25 cellular contexts compared by ENCODE assay signal in the genomic region with DNA sequence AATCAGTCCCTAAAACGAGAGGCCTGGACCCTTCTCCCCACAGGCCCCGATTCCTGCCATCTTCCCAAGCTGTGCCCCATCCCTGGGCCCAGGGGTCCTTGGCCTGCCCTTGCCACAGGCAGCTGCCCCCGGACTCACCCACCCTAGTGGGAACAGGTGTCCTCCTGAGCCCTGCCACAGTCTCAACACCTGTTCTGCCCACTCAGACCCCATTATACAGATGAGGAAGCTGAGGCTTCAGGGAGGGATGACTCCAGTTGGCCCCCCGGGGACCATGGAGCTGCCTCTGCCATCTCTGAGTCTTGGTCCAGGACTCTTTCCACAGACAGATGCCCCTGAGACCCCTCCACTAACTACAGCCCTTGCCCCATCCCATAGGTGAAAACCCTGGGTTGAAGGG. TPM values are rescaled to one million over a fixed set of nuclear protein-coding genes. Genes with fewer than 3 reads are reported as not detected.
"Had no signal": no experiment of that assay in that cellular context is flagged by ENCODE, and none has a peak within 500 bp of the region (broad histone marks: within the 10 kb centered on the region; RNA-seq: fewer than 3 reads in every experiment).

No MANE protein-coding gene starts in this region.

- H3K4me3 ChIP-seq: cardiac muscle cell, Peyer's patch had no signal

- DNase-seq: activated CD4-positive, alpha-beta T cell treated with anti-CD3 and anti-CD28 coated beads for 48 hours; activated CD4-positive, alpha-beta T cell treated with anti-CD3 and anti-CD28 coated beads, Interleukin-2, amount 50 U/mL, for 4 hours; activated CD4-positive, CD25-positive, alpha-beta regulatory T cell treated with anti-CD3 and anti-CD28 coated beads, Interleukin-2, amount 50 U/mL, for 72 hours; activated CD8-positive, alpha-beta memory T cell treated with anti-CD3 and anti-CD28 coated beads, Interleukin-2, amount 50 U/mL, for 48 hours; activated CD8-positive, alpha-beta T cell treated with anti-CD3 and anti-CD28 coated beads, Interleukin-2, amount 10 ng/mL, durations not matched to agents 7 days and 5 days; activated gamma-delta T cell; activated naive CD4-positive, alpha-beta T cell treated with anti-CD3 and anti-CD28 coated beads for 36 hours; activated T-cell treated with anti-CD3 and anti-CD28 coated beads, Interleukin-2, amount 50 U/mL, for 4 hours; brain microvascular endothelial cell; Kasumi-1; KBM-7; NCI-H1105 treated with DMSO at 0.1 percent for 48 hours; NCI-H1436 treated with DMSO at 0.1 percent for 48 hours; NCI-H187; NCI-H2081; NCI-H446; NCI-H524; SHP77 treated with DMSO at 0.1 percent for 48 hours; T-helper 17 cell; T-helper 9 cell had no signal

- H3K9me3 ChIP-seq: Peyer's patch had no signal

- H3K36me3 Mint-ChIP-seq: activated naive CD8-positive, alpha-beta T cell; WTC11 had no signal

- H3K36me3 ChIP-seq: brain microvascular endothelial cell, Peyer's patch had no signal

- H3K9me3 Mint-ChIP-seq: activated naive CD4-positive, alpha-beta T cell treated with anti-CD3 and anti-CD28 coated beads for 36 hours; activated T-cell treated with anti-CD3 and anti-CD28 coated beads, Interleukin-2, amount 50 U/mL, for 4 hours; WTC11 had no signal

- H3K27ac Mint-ChIP-seq: activated CD8-positive, alpha-beta T cell treated with anti-CD3 and anti-CD28 coated beads, Interleukin-2, amount 10 ng/mL, durations not matched to agents 7 days and 5 days; activated naive CD4-positive, alpha-beta T cell treated with anti-CD3 and anti-CD28 coated beads for 36 hours; activated naive CD8-positive, alpha-beta T cell; T-helper 17 cell; WTC11 had no signal

- H3K4me1 Mint-ChIP-seq: WTC11 had no signal

- H3K4me1 ChIP-seq: Peyer's patch had no signal

- H3K27me3 ChIP-seq: brain microvascular endothelial cell, cardiac muscle cell, Peyer's patch had no signal

- H3K4me3 Mint-ChIP-seq: activated CD8-positive, alpha-beta T cell treated with anti-CD3 and anti-CD28 coated beads, Interleukin-2, amount 10 ng/mL, durations not matched to agents 7 days and 5 days; activated naive CD4-positive, alpha-beta T cell treated with anti-CD3 and anti-CD28 coated beads for 36 hours; activated naive CD8-positive, alpha-beta T cell; activated T-cell treated with anti-CD3 and anti-CD28 coated beads, Interleukin-2, amount 50 U/mL, for 4 hours; T-helper 17 cell; WTC11 had no signal

- H3K27ac ChIP-seq: brain microvascular endothelial cell, Peyer's patch, RWPE1 had no signal

- H3K27me3 Mint-ChIP-seq: activated naive CD8-positive, alpha-beta T cell; T-helper 17 cell had no signal

- ATAC-seq: activated CD8-positive, alpha-beta T cell treated with anti-CD3 and anti-CD28 coated beads, Interleukin-2, amount 10 ng/mL, durations not matched to agents 7 days and 5 days; activated T-cell treated with anti-CD3 and anti-CD28 coated beads, Interleukin-2, amount 50 U/mL, for 4 hours; T-helper 17 cell; WTC11 had no signal

RNA-seq across cellular contexts. Expression of a gene that starts 15.9 kb away (rescaled TPM):
- total RNA-seq: activated CD8-positive, alpha-beta T cell treated with anti-CD3 and anti-CD28 coated beads, Interleukin-2, amount 10 ng/mL, durations not matched to agents 7 days and 5 days; activated naive CD4-positive, alpha-beta T cell treated with anti-CD3 and anti-CD28 coated beads for 36 hours; activated T-cell treated with anti-CD3 and anti-CD28 coated beads, Interleukin-2, amount 50 U/mL, for 4 hours; Peyer's patch had no signal

RNA-seq across cellular contexts. Expression of a gene that starts 41.8 kb away (rescaled TPM):
- total RNA-seq: activated CD8-positive, alpha-beta T cell treated with anti-CD3 and anti-CD28 coated beads, Interleukin-2, amount 10 ng/mL, durations not matched to agents 7 days and 5 days; activated naive CD4-positive, alpha-beta T cell treated with anti-CD3 and anti-CD28 coated beads for 36 hours; cardiac muscle cell had no signal
